ENCODE assay signal across 1 cellular context in genomic region chr17:29784661-29785060, GRCh38.
TF ChIP-seq lines count a peak whose summit lies in the region.

No MANE protein-coding gene starts in this region.

TF ChIP-seq in GM23338, 12 proteins besides CTCF, POLR2A, EP300 and RAD21 (continued from another document):
- TF ChIP-seq REST (IDR thresholded peaks at IDR 0.05; ENCODE audit: unreplicated experiment) (no peak), CREB1 (CRISPR knock-in tag; IDR thresholded peaks at IDR 0.05; ENCODE audit: low read depth) (no peak), STAT1 (IDR thresholded peaks at IDR 0.05; ENCODE audit: unreplicated experiment) (no peak)
